14 cellular contexts compared by ENCODE assay signal in genomic region chr7:19106308-19107141, GRCh38. TPM values are rescaled to one million over a fixed set of nuclear protein-coding genes. Genes with fewer than 3 reads are reported as not detected.
DNase-seq lines count a peak whose midpoint lies in the region; ATAC-seq and TF ChIP-seq lines count a peak whose summit lies in the region.
"Had no signal": no experiment of that assay in that cellular context is flagged by ENCODE, and none has a peak within 500 bp of the region (broad histone marks: within the 10 kb centered on the region; RNA-seq: fewer than 3 reads in every experiment).

No MANE protein-coding gene starts in this region.

- H3K4me3 ChIP-seq in coronary artery: peak overlapping the region; percentile 67

- ATAC-seq in memory B cell (ENCODE audit: low read depth): no peak
- no peak for ATAC-seq in GM21619 (IDR thresholded peaks at IDR 0.05; ENCODE audit: unreplicated experiment)
- no peak for ATAC-seq in HG02885 (IDR thresholded peaks at IDR 0.05; ENCODE audit: poor library complexity, unreplicated experiment)
- ATAC-seq: T-helper 17 cell had no signal

- H3K4me1 Mint-ChIP-seq in activated CD4-positive, alpha-beta T cell treated with anti-CD3 and anti-CD28 coated beads, Interleukin-2, amount 10 ng/mL, durations not matched to agents 7 days and 5 days: no peaks in the 10 kb centered on the region
- peaks cover 6% of the 10 kb centered on the region for H3K4me1 Mint-ChIP-seq in memory B cell
- H3K4me1 Mint-ChIP-seq in type B pancreatic cell (ENCODE audit: unreplicated experiment): peaks cover 54% of the 10 kb centered on the region
- H3K4me1 Mint-ChIP-seq: activated naive CD8-positive, alpha-beta T cell treated with anti-CD3 and anti-CD28 coated beads, Interleukin-2, amount 10 ng/mL, durations not matched to agents 7 days and 5 days; T-helper 17 cell had no signal

- peaks cover 2% of the 10 kb centered on the region for H3K36me3 Mint-ChIP-seq in activated CD4-positive, alpha-beta T cell treated with anti-CD3 and anti-CD28 coated beads, Interleukin-2, amount 10 ng/mL, durations not matched to agents 7 days and 5 days (ENCODE audit: low read depth)
- H3K36me3 Mint-ChIP-seq in memory B cell (peaks cover 2% of the 10 kb centered on the region), type B pancreatic cell (peaks cover 12% of the 10 kb centered on the region)

- TF ChIP-seq CTCF in coronary artery (IDR thresholded peaks at IDR 0.05) (no peak), type B pancreatic cell (conservative IDR thresholded peaks at IDR 0.05) (no peak)

- POLR2A ChIA-PET in activated CD4-positive, alpha-beta T cell treated with anti-CD3 and anti-CD28 coated beads, Interleukin-2, amount 10 ng/mL, durations not matched to agents 7 days and 5 days (lab: Charles Lee): no interaction called here

- DNase-seq in activated CD4-positive, alpha-beta T cell treated with anti-CD3 and anti-CD28 coated beads, Interleukin-2, amount 10 ng/mL, durations not matched to agents 7 days and 5 days: no peak
- DNase-seq in activated CD4-positive, alpha-beta T cell treated with anti-CD3 and anti-CD28 coated beads, Interleukin-2, amount 50 U/mL, for 1 hour: no peak
- no peak for DNase-seq in coronary artery (ENCODE audit: low spot score)
- no peak for DNase-seq in memory B cell (ENCODE audit: low spot score in 2 of 2)
- no peak for DNase-seq in type B pancreatic cell (ENCODE audit: extremely low spot score, unreplicated experiment)
- no peak for DNase-seq in stimulated activated CD4-positive, alpha-beta T cell treated with anti-CD3 and anti-CD28 coated beads, Interleukin-15, amount 100 ng/mL, for 24 hours
- DNase-seq: immature natural killer cell; NCI-H1105 treated with DMSO at 0.1 percent for 48 hours; stimulated activated CD4-positive, alpha-beta T cell treated with anti-CD3 and anti-CD28 coated beads, Interleukin-4, amount 100 ng/mL, for 24 hours; T-helper 17 cell had no signal

- peaks cover 67% of the 10 kb centered on the region for H3K27me3 Mint-ChIP-seq in activated CD4-positive, alpha-beta T cell treated with anti-CD3 and anti-CD28 coated beads, Interleukin-2, amount 10 ng/mL, durations not matched to agents 7 days and 5 days
- peaks cover 33% of the 10 kb centered on the region for H3K27me3 Mint-ChIP-seq in memory B cell
- H3K27me3 Mint-ChIP-seq in type B pancreatic cell: peaks cover 92% of the 10 kb centered on the region

- H3K9me3 Mint-ChIP-seq in activated CD4-positive, alpha-beta T cell treated with anti-CD3 and anti-CD28 coated beads, Interleukin-2, amount 10 ng/mL, durations not matched to agents 7 days and 5 days: peaks cover 2% of the 10 kb centered on the region
- H3K9me3 Mint-ChIP-seq in memory B cell (peaks cover 2% of the 10 kb centered on the region), type B pancreatic cell (peaks cover 4% of the 10 kb centered on the region)

- H3K27ac ChIP-seq in coronary artery: no peak overlapping the region
- H3K27ac ChIP-seq: BLaER1 treated with 17β-estradiol and CSF1 and Interleukin-3, amounts not matched to agents 10 nM and 100 nM had no signal

- no peak overlapping the region for H3K4me3 Mint-ChIP-seq in activated CD4-positive, alpha-beta T cell treated with anti-CD3 and anti-CD28 coated beads, Interleukin-2, amount 10 ng/mL, durations not matched to agents 7 days and 5 days
- peak overlapping the region; percentile 21 for H3K4me3 Mint-ChIP-seq in memory B cell
- H3K4me3 Mint-ChIP-seq in type B pancreatic cell: peak overlapping the region; percentile 85
- H3K4me3 Mint-ChIP-seq: activated naive CD8-positive, alpha-beta T cell treated with anti-CD3 and anti-CD28 coated beads, Interleukin-2, amount 10 ng/mL, durations not matched to agents 7 days and 5 days; T-helper 17 cell had no signal

- CTCF ChIA-PET in activated CD4-positive, alpha-beta T cell treated with anti-CD3 and anti-CD28 coated beads, Interleukin-2, amount 10 ng/mL, durations not matched to agents 7 days and 5 days (lab: Charles Lee): interaction anchor here (0.6 kb wide), 1 partner anchor 55 kb away, joined by 3 read pairs; no protein-coding TSS in a partner anchor

- peak overlapping the region; percentile 46 for H3K27ac Mint-ChIP-seq in activated CD4-positive, alpha-beta T cell treated with anti-CD3 and anti-CD28 coated beads, Interleukin-2, amount 10 ng/mL, durations not matched to agents 7 days and 5 days
- no peak overlapping the region for H3K27ac Mint-ChIP-seq in memory B cell
- H3K27ac Mint-ChIP-seq in type B pancreatic cell: peak overlapping the region; percentile 21
- H3K27ac Mint-ChIP-seq: activated naive CD8-positive, alpha-beta T cell treated with anti-CD3 and anti-CD28 coated beads, Interleukin-2, amount 10 ng/mL, durations not matched to agents 7 days and 5 days; immature natural killer cell; T-helper 17 cell had no signal

RNA-seq across cellular contexts. Expression of gene TWIST1, which starts 10.9 kb away (rescaled TPM):
- under 1 TPM; 0.12 to 0.25 TPM for total RNA-seq in activated CD4-positive, alpha-beta T cell treated with anti-CD3 and anti-CD28 coated beads, Interleukin-2, amount 10 ng/mL, durations not matched to agents 7 days and 5 days
- 20.4 and 121 TPM in 2 replicates for total RNA-seq in type B pancreatic cell (ENCODE audit: low replicate concordance)
- total RNA-seq: activated naive CD8-positive, alpha-beta T cell treated with anti-CD3 and anti-CD28 coated beads, Interleukin-2, amount 10 ng/mL, durations not matched to agents 7 days and 5 days; T-helper 17 cell had no signal

RNA-seq across cellular contexts. Expression of gene FERD3L, which starts 38.7 kb away (rescaled TPM):
- not detected for total RNA-seq in activated CD4-positive, alpha-beta T cell treated with anti-CD3 and anti-CD28 coated beads, Interleukin-2, amount 10 ng/mL, durations not matched to agents 7 days and 5 days
- not detected in 2 replicates for total RNA-seq in type B pancreatic cell (ENCODE audit: low replicate concordance)
- total RNA-seq: activated naive CD8-positive, alpha-beta T cell treated with anti-CD3 and anti-CD28 coated beads, Interleukin-2, amount 10 ng/mL, durations not matched to agents 7 days and 5 days; T-helper 17 cell had no signal

Comparison
In these comparisons a context has a peak if more than half of its experiments do, and no peak if none do; other contexts are left out.
1. RNA of gene TWIST1, which starts 10.9 kb away (total RNA-seq): 20.4 to 121 TPM in type B pancreatic cell; 0.12 to 0.25 TPM in activated CD4-positive, alpha-beta T cell treated with anti-CD3 and anti-CD28 coated beads, Interleukin-2, amount 10 ng/mL, durations not matched to agents 7 days and 5 days; every median in the first group is over 10 times any median in the second.